Comparison of ENCODE assay signal across 8 cellular contexts in genomic region chr3:128584412-128585020, GRCh38.
DNase-seq lines count a peak whose midpoint lies in the region; ATAC-seq, FAIRE-seq and TF ChIP-seq lines count a peak whose summit lies in the region.

No MANE protein-coding gene starts in this region.

- H3K9ac ChIP-seq in KMS-11 (no peak overlapping the region), OCI-LY1 (ENCODE audit: low read length) (no peak overlapping the region)

- H3K27me3 ChIP-seq in KMS-11 (ENCODE audit: insufficient read depth, low read depth), result no peaks in the 10 kb centered on the region
- H3K27me3 ChIP-seq in OCI-LY1 (ENCODE audit: insufficient read depth, low read length), result peaks cover 9% of the 10 kb centered on the region; the same call in 1 of the 2 replicates
- no peaks in the 10 kb centered on the region for H3K27me3 ChIP-seq in right atrium auricular region

- H3K9me3 ChIP-seq in OCI-LY1 (ENCODE audit: low read length) (peaks cover 6% of the 10 kb centered on the region), right atrium auricular region (peaks cover 0 to 5% of the 10 kb centered on the region in 2 donors)

- H3K27ac ChIP-seq in KMS-11 (no peak overlapping the region), OCI-LY1 (ENCODE audit: low read depth, low read length, poor library complexity, severe bottlenecking) (no peak overlapping the region), right atrium auricular region (no peak overlapping the region)

- H3F3A ChIP-seq in OCI-LY1 (ENCODE audit: insufficient read depth, low read length), result no peaks in the 10 kb centered on the region

- no peak for ATAC-seq in HG03135 (IDR thresholded peaks at IDR 0.05; ENCODE audit: unreplicated experiment)

- H3K9me2 ChIP-seq in OCI-LY1 (ENCODE audit: low read depth, low read length), result no peaks in the 10 kb centered on the region

- H3K4me2 ChIP-seq in KMS-11, result no peak overlapping the region
- peak overlapping the region; percentile 38; the same call in 1 of the 2 replicates for H3K4me2 ChIP-seq in OCI-LY1 (ENCODE audit: low read length)

- no peaks in the 10 kb centered on the region for H3K36me3 ChIP-seq in KMS-11 (ENCODE audit: insufficient read depth)
- peaks cover 5% of the 10 kb centered on the region; the same call in 1 of the 2 replicates for H3K36me3 ChIP-seq in OCI-LY1 (ENCODE audit: insufficient read depth, low read length)
- H3K36me3 ChIP-seq in right atrium auricular region, result no peaks in the 10 kb centered on the region

- H3K4me1 ChIP-seq in KMS-11 (ENCODE audit: low read depth, poor library complexity, severe bottlenecking), result no peaks in the 10 kb centered on the region
- H3K4me1 ChIP-seq in OCI-LY1 (ENCODE audit: insufficient read depth, low read length, severe bottlenecking), result peaks cover 7% of the 10 kb centered on the region
- peaks cover 0 to 3% of the 10 kb centered on the region in 2 donors for H3K4me1 ChIP-seq in right atrium auricular region

- H2AFZ ChIP-seq in KMS-11 (ENCODE audit: low read depth) (peak overlapping the region; percentile 63; the same call in 1 of the 2 replicates), OCI-LY1 (ENCODE audit: low read length) (no peak overlapping the region)

- no peaks in the 10 kb centered on the region for H3K79me2 ChIP-seq in KMS-11 (ENCODE audit: insufficient read depth, low read depth)
- no peaks in the 10 kb centered on the region for H3K79me2 ChIP-seq in OCI-LY1 (ENCODE audit: insufficient read depth, low read length)

- no peaks in the 10 kb centered on the region for H4K20me1 ChIP-seq in KMS-11 (ENCODE audit: insufficient read depth)
- H4K20me1 ChIP-seq in OCI-LY1 (ENCODE audit: insufficient read depth, low read length), result no peaks in the 10 kb centered on the region

- H3K4me3 ChIP-seq in KMS-11 (IDR thresholded peaks at IDR 0.05; ENCODE audit: insufficient read depth, low read depth, low read length) (no peak overlapping the region), OCI-LY1 (ENCODE audit: low read depth, low read length, poor library complexity, severe bottlenecking) (no peak overlapping the region), right atrium auricular region (no peak overlapping the region)

- peak; percentile 86 for DNase-seq in EH (ENCODE audit: low read depth)
- peak; percentile 74 for DNase-seq in amniotic stem cell (lab: John Stamatoyannopoulos, UW)
- peak; percentile 63 for DNase-seq in right atrium auricular region (ENCODE audit: low spot score)
- peak; percentile 57 for DNase-seq in renal cortical epithelial cell (ENCODE audit: low read depth)
- DNase-seq in GM19239 (ENCODE audit: insufficient read length, low spot score), result no peak

- TF ChIP-seq CTCF in KMS-11 (conservative IDR thresholded peaks at IDR 0.05; ENCODE audit: low read depth, low read length) (peak; percentile 57), OCI-LY1 (IDR thresholded peaks at IDR 0.05; ENCODE audit: low read length) (peak; percentile 96), right atrium auricular region (IDR thresholded peaks at IDR 0.05) (peak; percentile 32 to 76)

- no peak for FAIRE-seq in GM19239 (lab: Jason Lieb, UNC)
